In the genomic region with DNA sequence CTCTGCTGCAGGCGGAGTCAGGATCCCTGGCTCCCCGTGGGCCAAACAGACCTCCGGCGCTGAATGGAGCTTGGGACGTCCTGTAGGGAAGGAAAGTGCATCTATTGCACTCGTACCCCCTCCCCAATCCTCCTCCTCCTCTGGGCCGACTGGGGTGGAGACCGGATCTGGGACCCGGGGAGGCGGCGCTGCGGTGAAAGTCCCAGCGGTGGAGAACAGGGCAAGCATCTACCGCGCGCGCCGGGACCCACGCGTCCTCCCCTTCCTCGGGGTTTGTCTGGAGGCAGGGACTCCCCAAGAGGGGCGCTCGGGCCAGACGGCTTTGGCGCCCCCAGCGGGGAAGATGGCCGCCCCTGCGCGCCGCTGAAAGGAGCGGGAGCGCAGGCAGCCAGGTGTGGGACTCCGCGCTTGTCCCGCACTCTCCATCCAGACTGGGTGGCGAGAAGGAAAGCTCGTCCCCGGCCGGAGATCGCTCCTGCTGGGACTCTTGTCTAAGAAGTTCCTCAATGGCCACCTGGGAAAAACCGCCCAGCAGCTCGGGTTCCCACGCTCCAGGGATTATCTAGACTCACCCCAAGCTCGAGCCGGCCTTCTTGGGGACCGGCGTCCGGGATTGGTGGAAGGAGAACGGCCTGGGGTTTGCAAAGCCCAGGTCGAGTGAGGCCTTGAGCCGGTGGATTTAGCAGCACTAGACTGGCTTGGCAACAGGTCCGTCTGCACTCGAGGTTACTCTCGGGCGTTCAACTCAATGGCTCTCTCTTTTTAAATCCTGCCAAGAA, we compare ENCODE assay signal across 8 cellular contexts. TPM values are rescaled to one million over a fixed set of nuclear protein-coding genes. Genes with fewer than 3 reads are reported as not detected.
A peak's percentile ranks its signal among the peaks of the same experiment; 100 is the strongest.
DNase-seq lines count a peak whose midpoint lies in the region; ATAC-seq and TF ChIP-seq lines count a peak whose summit lies in the region.

No MANE protein-coding gene starts in this region.

- CTCF ChIA-PET in mammary epithelial cell (lab: Charles Lee; ENCODE audit: low non-redundant PET) = interaction anchor here (0.6 to 0.9 kb wide), 2 partner anchors 8 to 280 kb away, joined by 3 read pairs; no protein-coding TSS in a partner anchor

- peak; percentile 57 for TF ChIP-seq CTCF in RWPE2 (IDR thresholded peaks at IDR 0.05; ENCODE audit: poor library complexity, severe bottlenecking)
- peak; percentile 24 to 43 for TF ChIP-seq CTCF in mammary epithelial cell (conservative IDR thresholded peaks at IDR 0.05 in 1 of 2, IDR thresholded peaks at IDR 0.05 in 1 of 2; ENCODE audit: extremely low read depth in 1 of 2, insufficient read depth in 1 of 2, low read depth in 1 of 2, low read length in 2 of 2)

- peak overlapping the region; percentile 54 for H3K4me3 ChIP-seq in RWPE2 (ENCODE audit: severe bottlenecking)
- H3K4me3 ChIP-seq in mammary epithelial cell (replicated peaks in 1 of 3; ENCODE audit: insufficient read depth in 1 of 3, low read depth in 2 of 3, low read length in 3 of 3) = peak overlapping the region; percentile 50 to 74 (median 58)
- H3K4me3 ChIP-seq in skin epidermis = peak overlapping the region; percentile 29 to 67 (median 44)

- H3K27me3 ChIP-seq in RWPE2 (ENCODE audit: insufficient read depth, poor library complexity, severe bottlenecking) (no peaks in the 10 kb centered on the region), mammary epithelial cell (ENCODE audit: insufficient read depth, low read length) (no peaks in the 10 kb centered on the region)

- in situ Hi-C loops in mammary epithelial cell (cut with MboI; ENCODE audit: low sequenced_read_pairs in 2 of 2) = no loop called here

- WGBS in mammary epithelial cell (ENCODE audit: low coverage, missing lambda C conversion rate) = 18% methylated on average over 25 of the region's 55 CpGs

- no peaks in the 10 kb centered on the region for H4K20me1 ChIP-seq in mammary epithelial cell (ENCODE audit: insufficient read depth, low read length)

- H3K9me3 ChIP-seq in RWPE2 (ENCODE audit: severe bottlenecking) (no peaks in the 10 kb centered on the region), mammary epithelial cell (replicated peaks; ENCODE audit: insufficient read depth, low read length) (no peaks in the 10 kb centered on the region)

- H2AFZ ChIP-seq in mammary epithelial cell (ENCODE audit: low read depth, low read length) = peak overlapping the region; percentile 81

- peaks cover 0 to 3% (median 2%) of the 10 kb centered on the region in 3 donors for H3K27me3 Mint-ChIP-seq in immature natural killer cell (ENCODE audit: low read depth in 3 of 3)

- peaks cover 57% of the 10 kb centered on the region for H3K79me2 ChIP-seq in mammary epithelial cell (ENCODE audit: insufficient read depth, low read length)

- H3K27ac Mint-ChIP-seq in immature natural killer cell = peak overlapping the region; percentile 48 to 94 (median 82)

- H3K9me3 Mint-ChIP-seq in immature natural killer cell = no peaks in the 10 kb centered on the region

- peaks cover 56 to 57% of the 10 kb centered on the region in 2 donors for H3K4me1 Mint-ChIP-seq in immature natural killer cell

- H3K36me3 ChIP-seq in RWPE2 (ENCODE audit: low read depth) (peaks cover 48% of the 10 kb centered on the region), mammary epithelial cell (ENCODE audit: insufficient read depth, low read length) (no peaks in the 10 kb centered on the region)

- H3K36me3 Mint-ChIP-seq in immature natural killer cell = no peaks in the 10 kb centered on the region

- H3K27ac ChIP-seq in RWPE2 (ENCODE audit: poor library complexity, severe bottlenecking) (peak overlapping the region; percentile 76), mammary epithelial cell (ENCODE audit: insufficient read depth, low read depth, low read length) (no peak overlapping the region), skin epidermis (peak overlapping the region in 16 of 21 experiments; percentile 4 to 80 (median 62))

- H3K4me1 ChIP-seq in RWPE2 (ENCODE audit: insufficient read depth, poor library complexity, severe bottlenecking) (peaks cover 15% of the 10 kb centered on the region), mammary epithelial cell (ENCODE audit: insufficient read depth, low read length) (peaks cover 11% of the 10 kb centered on the region)

- BruUV-seq in mammary epithelial cell (replicated peaks; lab: Mats Ljungman, UMichigan) = no TSS peak

- DNase-seq in NCI-H187 (lab: John Stamatoyannopoulos, UW) (peak; percentile 12 to 18), NCI-H187 treated with DMSO at 0.1 percent for 48 hours (lab: John Stamatoyannopoulos, UW) (no peak), RWPE2 (ENCODE audit: low spot score) (no peak), mammary epithelial cell (peak; percentile 7), immature natural killer cell (peak; percentile 44 to 50 (median 48)), SKM-1 (lab: John Stamatoyannopoulos, UW; ENCODE audit: unreplicated experiment) (no peak)

- intact Hi-C loops in mammary epithelial cell (cut with micrococcal nuclease) = loop anchor here (1.0 kb wide), 1 partner anchor 37 kb away; the partner anchor contains the start of genes FEN1 and TMEM258

- H3K4me3 Mint-ChIP-seq in immature natural killer cell = peak overlapping the region; percentile 90 to 95 (median 92)

- H3K4me2 ChIP-seq in mammary epithelial cell (ENCODE audit: insufficient read depth, low read depth, low read length) = peak overlapping the region; percentile 94

- dilution Hi-C loops in mammary epithelial cell (cut with HindIII; ENCODE audit: low sequenced_read_pairs) = no loop called here

- peak overlapping the region; percentile 23 for H3K9ac ChIP-seq in mammary epithelial cell (ENCODE audit: insufficient read depth, low read length)

- ATAC-seq in HG03175 (IDR thresholded peaks at IDR 0.05; ENCODE audit: unreplicated experiment) (peak; percentile 32), RWPE2 (ENCODE audit: low read depth) (peak; percentile 40; the same call in 2 of the 3 replicates)

RNA-seq across cellular contexts. Expression of gene FADS2, which starts 0.7 kb away (rescaled TPM):
- total RNA-seq in mammary epithelial cell = 100 to 1,000 TPM in 1 of 2 donors, 10 to 100 TPM in 1; 70.7 to 222 TPM
- polyA plus RNA-seq in mammary epithelial cell = 314 TPM
- polyA minus RNA-seq in mammary epithelial cell = 502 TPM
- 10 to 100 TPM; 21.9 to 28.7 (median 22.0) TPM for polyA plus RNA-seq in immature natural killer cell

RNA-seq across cellular contexts. Expression of gene FADS1, which starts 12.0 kb away (rescaled TPM):
- total RNA-seq in mammary epithelial cell = 10 to 100 TPM; 32.9 to 38.8 TPM
- 56.1 TPM for polyA plus RNA-seq in mammary epithelial cell
- 31.0 TPM for polyA minus RNA-seq in mammary epithelial cell
- polyA plus RNA-seq in immature natural killer cell = 10 to 100 TPM; 11.5 to 18.7 (median 17.7) TPM

RNA-seq across cellular contexts. Expression of gene FEN1, which starts 36.1 kb away (rescaled TPM):
- total RNA-seq in mammary epithelial cell = 10 to 100 TPM; 11.7 to 46.1 TPM
- polyA plus RNA-seq in mammary epithelial cell (65.0 TPM), immature natural killer cell (10 to 100 TPM; 20.3 to 31.3 (median 24.6) TPM)
- 96.1 TPM for polyA minus RNA-seq in mammary epithelial cell

RNA-seq across cellular contexts. Expression of gene TMEM258, which starts 36.4 kb away (rescaled TPM):
- 10 to 100 TPM; 48.2 to 99.7 TPM for total RNA-seq in mammary epithelial cell
- polyA plus RNA-seq in mammary epithelial cell = 202 TPM
- polyA minus RNA-seq in mammary epithelial cell = 79.7 TPM
- 100 to 1,000 TPM; 160 to 274 (median 225) TPM for polyA plus RNA-seq in immature natural killer cell

Comparison
In these comparisons a context has a peak if more than half of its experiments do, and no peak if none do; other contexts are left out.
1. DNase-seq: peak in NCI-H187 (2 of 2), mammary epithelial cell (single experiment) and immature natural killer cell (3 of 3); none in NCI-H187 treated with DMSO at 0.1 percent for 48 hours (single experiment), RWPE2 (single experiment) and SKM-1 (single experiment).
2. RNA of gene FADS2, which starts 0.7 kb away (polyA plus RNA-seq): 314 TPM in mammary epithelial cell (single experiment); 21.9 to 28.7 TPM in immature natural killer cell; every median in the first group is over 10 times any median in the second.
3. Peak in every context shown above with its lines, with median percentiles within 50 percentile points of each other: H3K4me3 ChIP-seq.